In the genomic region with DNA sequence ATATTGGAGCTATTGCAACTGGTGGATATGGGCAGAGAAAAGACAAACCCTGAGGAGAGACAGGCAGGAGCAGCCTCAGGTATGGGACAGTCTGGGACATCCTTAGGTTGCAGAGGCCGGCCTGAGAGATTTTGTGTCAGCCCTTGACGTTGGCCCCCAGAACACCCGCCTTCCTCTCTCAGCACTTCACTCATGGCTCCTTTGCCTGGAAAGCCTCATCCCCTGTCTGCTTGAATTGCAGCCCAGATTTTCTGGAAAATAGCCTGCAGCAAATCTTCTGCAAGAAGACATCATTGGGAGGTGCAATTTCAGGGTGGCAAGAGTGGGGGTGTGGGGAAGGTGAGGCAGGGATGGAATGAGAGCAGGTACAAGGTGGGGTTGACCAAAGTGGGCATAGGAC, we compare ENCODE assay signal across 2 cellular contexts.
TF ChIP-seq lines count a peak whose summit lies in the region.

No MANE protein-coding gene starts in this region.

TF ChIP-seq in GM23338, 12 proteins besides CTCF, POLR2A, EP300 and RAD21:
- no peak for TF ChIP-seq JUNB (IDR thresholded peaks at IDR 0.05; ENCODE audit: unreplicated experiment)
TF ChIP-seq in GM23338: peak in this region for 0.

TF ChIP-seq in H1, 55 proteins besides CTCF, POLR2A, EP300 and RAD21:
- TF ChIP-seq, protein P1, sequence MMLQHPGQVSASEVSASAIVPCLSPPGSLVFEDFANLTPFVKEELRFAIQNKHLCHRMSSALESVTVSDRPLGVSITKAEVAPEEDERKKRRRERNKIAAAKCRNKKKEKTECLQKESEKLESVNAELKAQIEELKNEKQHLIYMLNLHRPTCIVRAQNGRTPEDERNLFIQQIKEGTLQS (IDR thresholded peaks at IDR 0.05; ENCODE audit: insufficient read depth, low read depth, low read length) = no peak
- TF ChIP-seq, protein P2, sequence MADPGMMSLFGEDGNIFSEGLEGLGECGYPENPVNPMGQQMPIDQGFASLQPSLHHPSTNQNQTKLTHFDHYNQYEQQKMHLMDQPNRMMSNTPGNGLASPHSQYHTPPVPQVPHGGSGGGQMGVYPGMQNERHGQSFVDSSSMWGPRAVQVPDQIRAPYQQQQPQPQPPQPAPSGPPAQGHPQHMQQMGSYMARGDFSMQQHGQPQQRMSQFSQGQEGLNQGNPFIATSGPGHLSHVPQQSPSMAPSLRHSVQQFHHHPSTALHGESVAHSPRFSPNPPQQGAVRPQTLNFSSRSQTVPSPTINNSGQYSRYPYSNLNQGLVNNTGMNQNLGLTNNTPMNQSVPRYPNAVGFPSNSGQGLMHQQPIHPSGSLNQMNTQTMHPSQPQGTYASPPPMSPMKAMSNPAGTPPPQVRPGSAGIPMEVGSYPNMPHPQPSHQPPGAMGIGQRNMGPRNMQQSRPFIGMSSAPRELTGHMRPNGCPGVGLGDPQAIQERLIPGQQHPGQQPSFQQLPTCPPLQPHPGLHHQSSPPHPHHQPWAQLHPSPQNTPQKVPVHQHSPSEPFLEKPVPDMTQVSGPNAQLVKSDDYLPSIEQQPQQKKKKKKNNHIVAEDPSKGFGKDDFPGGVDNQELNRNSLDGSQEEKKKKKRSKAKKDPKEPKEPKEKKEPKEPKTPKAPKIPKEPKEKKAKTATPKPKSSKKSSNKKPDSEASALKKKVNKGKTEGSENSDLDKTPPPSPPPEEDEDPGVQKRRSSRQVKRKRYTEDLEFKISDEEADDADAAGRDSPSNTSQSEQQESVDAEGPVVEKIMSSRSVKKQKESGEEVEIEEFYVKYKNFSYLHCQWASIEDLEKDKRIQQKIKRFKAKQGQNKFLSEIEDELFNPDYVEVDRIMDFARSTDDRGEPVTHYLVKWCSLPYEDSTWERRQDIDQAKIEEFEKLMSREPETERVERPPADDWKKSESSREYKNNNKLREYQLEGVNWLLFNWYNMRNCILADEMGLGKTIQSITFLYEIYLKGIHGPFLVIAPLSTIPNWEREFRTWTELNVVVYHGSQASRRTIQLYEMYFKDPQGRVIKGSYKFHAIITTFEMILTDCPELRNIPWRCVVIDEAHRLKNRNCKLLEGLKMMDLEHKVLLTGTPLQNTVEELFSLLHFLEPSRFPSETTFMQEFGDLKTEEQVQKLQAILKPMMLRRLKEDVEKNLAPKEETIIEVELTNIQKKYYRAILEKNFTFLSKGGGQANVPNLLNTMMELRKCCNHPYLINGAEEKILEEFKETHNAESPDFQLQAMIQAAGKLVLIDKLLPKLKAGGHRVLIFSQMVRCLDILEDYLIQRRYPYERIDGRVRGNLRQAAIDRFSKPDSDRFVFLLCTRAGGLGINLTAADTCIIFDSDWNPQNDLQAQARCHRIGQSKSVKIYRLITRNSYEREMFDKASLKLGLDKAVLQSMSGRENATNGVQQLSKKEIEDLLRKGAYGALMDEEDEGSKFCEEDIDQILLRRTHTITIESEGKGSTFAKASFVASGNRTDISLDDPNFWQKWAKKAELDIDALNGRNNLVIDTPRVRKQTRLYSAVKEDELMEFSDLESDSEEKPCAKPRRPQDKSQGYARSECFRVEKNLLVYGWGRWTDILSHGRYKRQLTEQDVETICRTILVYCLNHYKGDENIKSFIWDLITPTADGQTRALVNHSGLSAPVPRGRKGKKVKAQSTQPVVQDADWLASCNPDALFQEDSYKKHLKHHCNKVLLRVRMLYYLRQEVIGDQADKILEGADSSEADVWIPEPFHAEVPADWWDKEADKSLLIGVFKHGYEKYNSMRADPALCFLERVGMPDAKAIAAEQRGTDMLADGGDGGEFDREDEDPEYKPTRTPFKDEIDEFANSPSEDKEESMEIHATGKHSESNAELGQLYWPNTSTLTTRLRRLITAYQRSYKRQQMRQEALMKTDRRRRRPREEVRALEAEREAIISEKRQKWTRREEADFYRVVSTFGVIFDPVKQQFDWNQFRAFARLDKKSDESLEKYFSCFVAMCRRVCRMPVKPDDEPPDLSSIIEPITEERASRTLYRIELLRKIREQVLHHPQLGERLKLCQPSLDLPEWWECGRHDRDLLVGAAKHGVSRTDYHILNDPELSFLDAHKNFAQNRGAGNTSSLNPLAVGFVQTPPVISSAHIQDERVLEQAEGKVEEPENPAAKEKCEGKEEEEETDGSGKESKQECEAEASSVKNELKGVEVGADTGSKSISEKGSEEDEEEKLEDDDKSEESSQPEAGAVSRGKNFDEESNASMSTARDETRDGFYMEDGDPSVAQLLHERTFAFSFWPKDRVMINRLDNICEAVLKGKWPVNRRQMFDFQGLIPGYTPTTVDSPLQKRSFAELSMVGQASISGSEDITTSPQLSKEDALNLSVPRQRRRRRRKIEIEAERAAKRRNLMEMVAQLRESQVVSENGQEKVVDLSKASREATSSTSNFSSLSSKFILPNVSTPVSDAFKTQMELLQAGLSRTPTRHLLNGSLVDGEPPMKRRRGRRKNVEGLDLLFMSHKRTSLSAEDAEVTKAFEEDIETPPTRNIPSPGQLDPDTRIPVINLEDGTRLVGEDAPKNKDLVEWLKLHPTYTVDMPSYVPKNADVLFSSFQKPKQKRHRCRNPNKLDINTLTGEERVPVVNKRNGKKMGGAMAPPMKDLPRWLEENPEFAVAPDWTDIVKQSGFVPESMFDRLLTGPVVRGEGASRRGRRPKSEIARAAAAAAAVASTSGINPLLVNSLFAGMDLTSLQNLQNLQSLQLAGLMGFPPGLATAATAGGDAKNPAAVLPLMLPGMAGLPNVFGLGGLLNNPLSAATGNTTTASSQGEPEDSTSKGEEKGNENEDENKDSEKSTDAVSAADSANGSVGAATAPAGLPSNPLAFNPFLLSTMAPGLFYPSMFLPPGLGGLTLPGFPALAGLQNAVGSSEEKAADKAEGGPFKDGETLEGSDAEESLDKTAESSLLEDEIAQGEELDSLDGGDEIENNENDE (IDR thresholded peaks at IDR 0.05; ENCODE audit: insufficient replicate concordance, low read length) = no peak
- no peak for TF ChIP-seq SIRT6 (IDR thresholded peaks at IDR 0.05; ENCODE audit: low read length)
- no peak for TF ChIP-seq CEBPB (IDR thresholded peaks at IDR 0.05; ENCODE audit: low read depth, low read length)
- no peak for TF ChIP-seq MAX (IDR thresholded peaks at IDR 0.05)
- no peak for TF ChIP-seq TEAD4 (IDR thresholded peaks at IDR 0.05; ENCODE audit: low read depth, low read length)
- TF ChIP-seq PHF8 (conservative IDR thresholded peaks at IDR 0.05; ENCODE audit: low read depth, low read length) = no peak
- TF ChIP-seq NRF1 (IDR thresholded peaks at IDR 0.05; ENCODE audit: low read depth, low read length) = no peak
- no peak for TF ChIP-seq SIN3A (conservative IDR thresholded peaks at IDR 0.05 in 1 of 2, IDR thresholded peaks at IDR 0.05 in 1 of 2; ENCODE audit: low read depth in 1 of 2, low read length in 2 of 2)
- no peak for TF ChIP-seq SP2 (IDR thresholded peaks at IDR 0.05; ENCODE audit: low read length)
- no peak for TF ChIP-seq GTF2F1 (IDR thresholded peaks at IDR 0.05; ENCODE audit: borderline replicate concordance, low read depth, low read length)
